9 cellular contexts compared by ENCODE assay signal in the genomic region with DNA sequence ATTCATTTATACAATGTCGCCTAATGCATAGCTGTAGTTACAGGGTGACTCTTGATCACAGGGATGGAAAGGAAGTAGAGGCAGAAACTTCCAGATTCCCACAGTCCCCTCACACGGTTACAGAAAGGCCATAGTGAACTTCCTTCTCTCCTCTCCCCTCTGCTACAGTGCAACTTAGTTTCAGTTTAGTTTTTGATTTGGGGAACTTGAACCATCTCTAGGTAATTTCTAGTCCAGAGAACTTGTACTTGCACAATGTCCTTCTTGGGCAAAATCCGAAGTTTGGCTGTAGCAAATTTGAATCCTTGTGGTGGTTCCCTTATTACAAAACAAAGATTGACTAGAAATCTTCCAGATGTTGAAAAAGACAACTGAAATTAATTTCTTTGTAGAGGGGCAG. TPM values are rescaled to one million over a fixed set of nuclear protein-coding genes. Genes with fewer than 3 reads are reported as not detected.
DNase-seq lines count a peak whose midpoint lies in the region; ATAC-seq and TF ChIP-seq lines count a peak whose summit lies in the region.
"Had no signal": no experiment of that assay in that cellular context is flagged by ENCODE, and none has a peak within 500 bp of the region (broad histone marks: within the 10 kb centered on the region; RNA-seq: fewer than 3 reads in every experiment).

No MANE protein-coding gene starts in this region.

- DNase-seq in OCI-LY7 (ENCODE audit: low spot score) (peak; percentile 14), smooth muscle cell (lab: John Stamatoyannopoulos, UW; ENCODE audit: unreplicated experiment) (no peak), SW480 (ENCODE audit: low spot score) (no peak), HUDEP-2 (lab: John Stamatoyannopoulos, UW; ENCODE audit: unreplicated experiment in 76 of 76) (no peak)
- DNase-seq in NK-92 treated with Interleukin-12 subunit alpha and Interleukin-12 subunit beta, amount 100 ng/mL, for 24 hours (lab: John Stamatoyannopoulos, UW): no peak
- DNase-seq: stimulated activated CD4-positive, alpha-beta T cell treated with anti-CD3 and anti-CD28 coated beads, Interleukin-4, amount 100 ng/mL, for 1 hour had no signal

- POLR2A ChIA-PET in OCI-LY7 (lab: Charles Lee): interaction anchor here (0.6 kb wide), 1 partner anchor 84 kb away, joined by 3 read pairs; no protein-coding TSS in a partner anchor

- no peaks in the 10 kb centered on the region for H3F3A ChIP-seq in smooth muscle cell (ENCODE audit: low read depth)

- peaks cover 12% of the 10 kb centered on the region for H3K79me2 ChIP-seq in OCI-LY7 (ENCODE audit: insufficient read depth, low read depth, low read length)
- H3K79me2 ChIP-seq in smooth muscle cell (ENCODE audit: low read depth): peaks cover 17% of the 10 kb centered on the region

- H3K36me3 ChIP-seq in OCI-LY7 (ENCODE audit: insufficient read depth, low read length) (peaks cover 6% of the 10 kb centered on the region; the same call in 1 of the 2 replicates), endocrine pancreas (ENCODE audit: control insufficient read depth, insufficient read depth, low read length) (no peaks in the 10 kb centered on the region), smooth muscle cell (ENCODE audit: low read depth) (no peaks in the 10 kb centered on the region)

- H3K4me3 ChIP-seq in OCI-LY7 (ENCODE audit: low read depth, low read length, poor library complexity, severe bottlenecking) (peak overlapping the region; percentile 95), endocrine pancreas (ENCODE audit: control insufficient read depth, insufficient read depth, low read length) (peak overlapping the region; percentile 83), smooth muscle cell (no peak overlapping the region)

- intact Hi-C loops in OCI-LY7 (cut with micrococcal nuclease; ENCODE audit: unreplicated experiment): loop anchor here (5.0 kb wide), 1 partner anchor 329 kb away; a partner anchor contains a TSS

- no peak overlapping the region for H3K9ac ChIP-seq in endocrine pancreas (ENCODE audit: control insufficient read depth, insufficient read depth, low read length)
- H3K9ac ChIP-seq in smooth muscle cell (ENCODE audit: low read depth): no peak overlapping the region

- peak overlapping the region; percentile 96 for H2AFZ ChIP-seq in OCI-LY7 (ENCODE audit: low read length)
- H2AFZ ChIP-seq in smooth muscle cell (ENCODE audit: low read depth): peak overlapping the region; percentile 97

- CTCF ChIA-PET in OCI-LY7 (lab: Charles Lee; ENCODE audit: unreplicated experiment): no interaction called here

- no peak overlapping the region for H3K27ac ChIP-seq in OCI-LY7 (ENCODE audit: low read depth, low read length, poor library complexity, severe bottlenecking)
- H3K27ac ChIP-seq in smooth muscle cell (ENCODE audit: low read depth): no peak overlapping the region

- H3K4me2 ChIP-seq in OCI-LY7 (ENCODE audit: low read length) (peak overlapping the region; percentile 89), smooth muscle cell (no peak overlapping the region)

- WGBS in smooth muscle cell (ENCODE audit: low lambda C conversion rate): 97% methylated on average over 3 of the region's 3 CpGs

- H3K4me1 ChIP-seq in OCI-LY7 (ENCODE audit: insufficient read depth, low read length, poor library complexity, severe bottlenecking) (peaks cover 21% of the 10 kb centered on the region), endocrine pancreas (ENCODE audit: control insufficient read depth, insufficient read depth, low read length) (peaks cover 6% of the 10 kb centered on the region), smooth muscle cell (ENCODE audit: low read depth) (peaks cover 13% of the 10 kb centered on the region)

- H3K9me2 ChIP-seq in OCI-LY7 (ENCODE audit: insufficient read depth, low read length): no peaks in the 10 kb centered on the region

- H3K9me3 ChIP-seq in OCI-LY7 (ENCODE audit: low read length) (no peaks in the 10 kb centered on the region), endocrine pancreas (ENCODE audit: control insufficient read depth, low read length) (no peaks in the 10 kb centered on the region), smooth muscle cell (replicated peaks; ENCODE audit: low read depth) (no peaks in the 10 kb centered on the region)

- TF ChIP-seq CTCF in OCI-LY7 (conservative IDR thresholded peaks at IDR 0.05; ENCODE audit: low read length) (no peak), smooth muscle cell (IDR thresholded peaks at IDR 0.05; ENCODE audit: borderline replicate concordance, insufficient read depth, poor library complexity, severe bottlenecking) (no peak)

- no peaks in the 10 kb centered on the region for H3K27me3 ChIP-seq in endocrine pancreas (ENCODE audit: control insufficient read depth, insufficient read depth, low read length)
- no peaks in the 10 kb centered on the region for H3K27me3 ChIP-seq in smooth muscle cell (ENCODE audit: low read depth)

- ATAC-seq in GM21367 (IDR thresholded peaks at IDR 0.05; ENCODE audit: unreplicated experiment): peak; percentile 31
- ATAC-seq in HG03457 (IDR thresholded peaks at IDR 0.05; ENCODE audit: unreplicated experiment): no peak

- H4K20me1 ChIP-seq in OCI-LY7 (ENCODE audit: insufficient read depth, low read length) (no peaks in the 10 kb centered on the region), smooth muscle cell (ENCODE audit: low read depth) (no peaks in the 10 kb centered on the region)

- no TSS peak for BruUV-seq in OCI-LY7 (replicated peaks; lab: Mats Ljungman, UMichigan)

RNA-seq across cellular contexts. Expression of a gene that starts 1.2 kb away (rescaled TPM):
- 40.3 and 41.6 TPM in 2 replicates for total RNA-seq in OCI-LY7 (2014; rRNA removed; shearing (Covaris generic))
- total RNA-seq in OCI-LY7 (2022) (32.3 and 40.4 TPM in 2 replicates), smooth muscle cell (77.8 and 80.5 TPM in 2 replicates)
- polyA plus RNA-seq in smooth muscle cell: 4.7 and 7.1 TPM in 2 replicates
